ENCODE assay signal across 1 cellular context in the genomic region with DNA sequence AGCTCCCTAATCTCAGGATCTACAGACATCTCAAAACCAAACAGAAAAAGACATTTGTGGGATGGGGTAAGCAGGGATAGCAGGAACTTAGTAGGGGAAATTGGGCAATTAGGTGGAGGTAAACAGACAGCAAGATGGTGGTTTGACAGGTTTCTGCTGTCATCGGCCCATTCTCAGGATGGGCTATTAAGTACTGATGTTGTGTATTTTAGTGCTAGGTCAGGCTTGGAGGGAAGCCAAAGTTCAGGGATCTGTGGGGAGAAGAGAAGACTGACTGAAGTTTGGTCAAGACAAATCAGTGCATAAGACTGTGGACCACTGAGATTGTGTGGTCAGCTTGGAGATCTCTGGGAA.
TF ChIP-seq lines count a peak whose summit lies in the region.

No MANE protein-coding gene starts in this region.

TF ChIP-seq in HepG2, 621 proteins besides CTCF, POLR2A, EP300 and RAD21 (continued from another document):
- TF ChIP-seq, protein P1, sequence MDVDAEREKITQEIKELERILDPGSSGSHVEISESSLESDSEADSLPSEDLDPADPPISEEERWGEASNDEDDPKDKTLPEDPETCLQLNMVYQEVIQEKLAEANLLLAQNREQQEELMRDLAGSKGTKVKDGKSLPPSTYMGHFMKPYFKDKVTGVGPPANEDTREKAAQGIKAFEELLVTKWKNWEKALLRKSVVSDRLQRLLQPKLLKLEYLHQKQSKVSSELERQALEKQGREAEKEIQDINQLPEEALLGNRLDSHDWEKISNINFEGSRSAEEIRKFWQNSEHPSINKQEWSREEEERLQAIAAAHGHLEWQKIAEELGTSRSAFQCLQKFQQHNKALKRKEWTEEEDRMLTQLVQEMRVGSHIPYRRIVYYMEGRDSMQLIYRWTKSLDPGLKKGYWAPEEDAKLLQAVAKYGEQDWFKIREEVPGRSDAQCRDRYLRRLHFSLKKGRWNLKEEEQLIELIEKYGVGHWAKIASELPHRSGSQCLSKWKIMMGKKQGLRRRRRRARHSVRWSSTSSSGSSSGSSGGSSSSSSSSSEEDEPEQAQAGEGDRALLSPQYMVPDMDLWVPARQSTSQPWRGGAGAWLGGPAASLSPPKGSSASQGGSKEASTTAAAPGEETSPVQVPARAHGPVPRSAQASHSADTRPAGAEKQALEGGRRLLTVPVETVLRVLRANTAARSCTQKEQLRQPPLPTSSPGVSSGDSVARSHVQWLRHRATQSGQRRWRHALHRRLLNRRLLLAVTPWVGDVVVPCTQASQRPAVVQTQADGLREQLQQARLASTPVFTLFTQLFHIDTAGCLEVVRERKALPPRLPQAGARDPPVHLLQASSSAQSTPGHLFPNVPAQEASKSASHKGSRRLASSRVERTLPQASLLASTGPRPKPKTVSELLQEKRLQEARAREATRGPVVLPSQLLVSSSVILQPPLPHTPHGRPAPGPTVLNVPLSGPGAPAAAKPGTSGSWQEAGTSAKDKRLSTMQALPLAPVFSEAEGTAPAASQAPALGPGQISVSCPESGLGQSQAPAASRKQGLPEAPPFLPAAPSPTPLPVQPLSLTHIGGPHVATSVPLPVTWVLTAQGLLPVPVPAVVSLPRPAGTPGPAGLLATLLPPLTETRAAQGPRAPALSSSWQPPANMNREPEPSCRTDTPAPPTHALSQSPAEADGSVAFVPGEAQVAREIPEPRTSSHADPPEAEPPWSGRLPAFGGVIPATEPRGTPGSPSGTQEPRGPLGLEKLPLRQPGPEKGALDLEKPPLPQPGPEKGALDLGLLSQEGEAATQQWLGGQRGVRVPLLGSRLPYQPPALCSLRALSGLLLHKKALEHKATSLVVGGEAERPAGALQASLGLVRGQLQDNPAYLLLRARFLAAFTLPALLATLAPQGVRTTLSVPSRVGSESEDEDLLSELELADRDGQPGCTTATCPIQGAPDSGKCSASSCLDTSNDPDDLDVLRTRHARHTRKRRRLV (CRISPR knock-in tag; IDR thresholded peaks at IDR 0.05): no peak
- TF ChIP-seq ZSCAN30 (CRISPR knock-in tag; IDR thresholded peaks at IDR 0.05): no peak
